In the genomic region with DNA sequence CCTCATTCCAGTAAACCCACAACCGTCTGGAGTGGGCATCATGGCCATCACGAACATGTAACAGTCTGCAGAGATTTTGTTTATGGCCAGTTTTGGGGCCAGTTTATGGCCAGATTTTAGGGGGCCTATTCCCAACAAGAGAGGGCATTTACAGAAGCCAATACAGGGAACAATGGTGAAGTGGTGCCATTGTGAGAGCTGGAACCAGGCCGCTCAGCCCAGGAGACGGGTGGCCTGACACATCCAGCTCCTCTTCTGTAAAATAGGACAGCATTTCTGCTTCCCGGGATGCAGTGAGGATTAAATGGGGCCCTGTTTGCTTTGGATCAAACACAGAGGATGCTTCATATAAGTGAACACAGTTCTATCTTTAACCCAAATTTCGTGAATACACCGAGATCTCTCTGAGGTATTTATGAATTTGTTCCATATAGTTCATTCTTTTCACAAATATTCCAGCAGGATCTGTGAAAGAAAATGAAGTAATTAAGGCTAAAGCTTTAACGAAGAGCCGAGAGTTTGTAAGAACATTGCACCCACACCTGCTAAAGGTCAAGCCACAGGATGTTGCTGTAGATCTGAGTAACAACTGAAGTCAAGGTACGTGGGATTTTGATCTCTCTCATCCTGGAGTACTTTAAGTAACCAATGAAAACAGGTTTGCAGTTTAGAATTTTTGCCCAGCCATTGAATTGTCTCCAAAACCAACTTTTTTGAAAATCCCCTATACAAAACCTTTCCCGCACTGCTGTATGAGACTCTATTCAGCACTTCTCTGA, we compare ENCODE assay signal across 17 cellular contexts. TPM values are rescaled to one million over a fixed set of nuclear protein-coding genes. Genes with fewer than 3 reads are reported as not detected.
DNase-seq lines count a peak whose midpoint lies in the region; ATAC-seq and TF ChIP-seq lines count a peak whose summit lies in the region.
"Had no signal": no experiment of that assay in that cellular context is flagged by ENCODE, and none has a peak within 500 bp of the region (broad histone marks: within the 10 kb centered on the region; RNA-seq: fewer than 3 reads in every experiment).

No MANE protein-coding gene starts in this region.

- no peak overlapping the region for H3K9ac ChIP-seq in mesendoderm (ENCODE audit: low read length)
- H3K9ac ChIP-seq: GM23248 had no signal

- no peak overlapping the region for H3K56ac ChIP-seq in mesendoderm (ENCODE audit: low read length)

- H3K4me1 ChIP-seq in mesendoderm (ENCODE audit: control insufficient read depth, low read depth, low read length) = no peaks in the 10 kb centered on the region

- H3K27ac ChIP-seq in mesendoderm (ENCODE audit: low read depth, low read length) = no peak overlapping the region
- H3K27ac ChIP-seq: GM23248 had no signal

- no peak overlapping the region for H3K18ac ChIP-seq in mesendoderm (ENCODE audit: low read length)

- peak overlapping the region; percentile 95 for H3K27ac Mint-ChIP-seq in activated CD8-positive, alpha-beta T cell treated with anti-CD3 and anti-CD28 coated beads for 36 hours
- H3K27ac Mint-ChIP-seq in effector memory CD8-positive, alpha-beta T cell = peak overlapping the region; percentile 66 to 87
- H3K27ac Mint-ChIP-seq in stimulated activated memory B cell treated with anti-CD40 and anti-IgM and Interleukin-4, amounts not matched to agents 10 μg/mL and 1 μg/mL and 100 μg/mL, for 72 hours = no peak overlapping the region
- H3K27ac Mint-ChIP-seq: memory B cell, type B pancreatic cell had no signal

- H4K8ac ChIP-seq in mesendoderm (ENCODE audit: low read depth, low read length) = no peak overlapping the region

- peak; percentile 38 to 42 for DNase-seq in activated CD4-positive, alpha-beta T cell treated with anti-CD3 and anti-CD28 coated beads for 4 hours
- DNase-seq in activated CD4-positive, alpha-beta T cell treated with anti-CD3 and anti-CD28 coated beads for 1 hour = no peak
- DNase-seq in activated CD8-positive, alpha-beta T cell treated with anti-CD3 and anti-CD28 coated beads for 36 hours = peak; percentile 85
- no peak for DNase-seq in effector memory CD8-positive, alpha-beta T cell
- DNase-seq in cardiac septum (ENCODE audit: low spot score) = no peak
- no peak for DNase-seq in NCI-H446 treated with DMSO at 0.1 percent for 48 hours (lab: John Stamatoyannopoulos, UW)
- DNase-seq in mesendoderm = no peak
- DNase-seq: GM23248, NCI-H146, NCI-H446, Right ventricle myocardium superior had no signal

- H3K79me1 ChIP-seq in mesendoderm (ENCODE audit: low read length) = no peaks in the 10 kb centered on the region

- no peak overlapping the region for H3K4me2 ChIP-seq in mesendoderm (ENCODE audit: low read length)

- H2BK120ac ChIP-seq in mesendoderm (ENCODE audit: low read depth, low read length) = no peak overlapping the region

- POLR2A ChIA-PET in activated CD8-positive, alpha-beta T cell treated with anti-CD3 and anti-CD28 coated beads for 36 hours (lab: Charles Lee) = interaction anchor here (0.8 to 1.7 kb wide), 4 partner anchors 11 to 21 kb away, joined by 3 to 6 read pairs (median 4); no protein-coding TSS in a partner anchor

- no peak overlapping the region for H3K23ac ChIP-seq in mesendoderm (ENCODE audit: low read length)

- no CpG with 5 or more reads among the region's 11 CpGs for WGBS in mesendoderm (ENCODE audit: extremely low coverage, insufficient coverage, low lambda C conversion rate)

- no peak overlapping the region for H3K4me3 ChIP-seq in mesendoderm (ENCODE audit: low read length)
- H3K4me3 ChIP-seq: GM23248 had no signal

- peak overlapping the region; percentile 65 for H3K4me3 Mint-ChIP-seq in activated CD8-positive, alpha-beta T cell treated with anti-CD3 and anti-CD28 coated beads for 36 hours
- H3K4me3 Mint-ChIP-seq in effector memory CD8-positive, alpha-beta T cell = peak overlapping the region; percentile 41 to 72
- no peak overlapping the region for H3K4me3 Mint-ChIP-seq in stimulated activated memory B cell treated with anti-CD40 and anti-IgM and Interleukin-4, amounts not matched to agents 10 μg/mL and 1 μg/mL and 100 μg/mL, for 72 hours
- H3K4me3 Mint-ChIP-seq: memory B cell, type B pancreatic cell had no signal

- H3K4ac ChIP-seq in mesendoderm (ENCODE audit: low read depth, low read length) = no peak overlapping the region

- no peak overlapping the region for H4K5ac ChIP-seq in mesendoderm (ENCODE audit: low read length)

- no peaks in the 10 kb centered on the region for H3K36me3 ChIP-seq in mesendoderm (ENCODE audit: control insufficient read depth, insufficient read depth, low read length)

- H3K4me1 Mint-ChIP-seq in activated CD8-positive, alpha-beta T cell treated with anti-CD3 and anti-CD28 coated beads for 36 hours (ENCODE audit: low read depth) = peaks cover 98% of the 10 kb centered on the region
- peaks cover 68 to 78% of the 10 kb centered on the region in 2 donors for H3K4me1 Mint-ChIP-seq in effector memory CD8-positive, alpha-beta T cell (ENCODE audit: low read depth in 2 of 2)
- H3K4me1 Mint-ChIP-seq in stimulated activated memory B cell treated with anti-CD40 and anti-IgM and Interleukin-4, amounts not matched to agents 10 μg/mL and 1 μg/mL and 100 μg/mL, for 72 hours = peaks cover 15% of the 10 kb centered on the region

- peaks cover 21% of the 10 kb centered on the region for H3K9me3 Mint-ChIP-seq in activated CD8-positive, alpha-beta T cell treated with anti-CD3 and anti-CD28 coated beads for 36 hours
- no peaks in the 10 kb centered on the region for H3K9me3 Mint-ChIP-seq in effector memory CD8-positive, alpha-beta T cell
- no peaks in the 10 kb centered on the region for H3K9me3 Mint-ChIP-seq in stimulated activated memory B cell treated with anti-CD40 and anti-IgM and Interleukin-4, amounts not matched to agents 10 μg/mL and 1 μg/mL and 100 μg/mL, for 72 hours
- H3K9me3 Mint-ChIP-seq: memory B cell, type B pancreatic cell had no signal

- intact Hi-C loops in activated CD8-positive, alpha-beta T cell treated with anti-CD3 and anti-CD28 coated beads for 36 hours (cut with micrococcal nuclease) = no loop called here
- intact Hi-C loops in cardiac septum (cut with DNase I) = no loop called here

- H2AK5ac ChIP-seq in mesendoderm (ENCODE audit: low read length) = no peak overlapping the region

- peak; percentile 55 for ATAC-seq in activated CD8-positive, alpha-beta T cell treated with anti-CD3 and anti-CD28 coated beads for 36 hours
- ATAC-seq in effector memory CD8-positive, alpha-beta T cell (replicated peaks) = no peak
- ATAC-seq in stimulated activated memory B cell treated with anti-CD40 and anti-IgM and Interleukin-4, amounts not matched to agents 10 μg/mL and 1 μg/mL and 100 μg/mL, for 72 hours = peak; percentile 73
- ATAC-seq: sciatic nerve had no signal

- peaks cover 71% of the 10 kb centered on the region for H3K36me3 Mint-ChIP-seq in activated CD8-positive, alpha-beta T cell treated with anti-CD3 and anti-CD28 coated beads for 36 hours (ENCODE audit: low read depth)
- H3K36me3 Mint-ChIP-seq in effector memory CD8-positive, alpha-beta T cell (ENCODE audit: insufficient read depth) = peaks cover 2% of the 10 kb centered on the region
- H3K36me3 Mint-ChIP-seq in stimulated activated memory B cell treated with anti-CD40 and anti-IgM and Interleukin-4, amounts not matched to agents 10 μg/mL and 1 μg/mL and 100 μg/mL, for 72 hours = no peaks in the 10 kb centered on the region
- H3K36me3 Mint-ChIP-seq: memory B cell, type B pancreatic cell had no signal

- no peaks in the 10 kb centered on the region for H3K79me2 ChIP-seq in mesendoderm (ENCODE audit: control insufficient read depth, insufficient read depth, low read length)

- TF ChIP-seq CTCF in activated CD8-positive, alpha-beta T cell treated with anti-CD3 and anti-CD28 coated beads for 36 hours (IDR thresholded peaks at IDR 0.05) = no peak

- H2BK15ac ChIP-seq in mesendoderm (replicated peaks; ENCODE audit: low read depth) = no peak overlapping the region

- CTCF ChIA-PET in activated CD8-positive, alpha-beta T cell treated with anti-CD3 and anti-CD28 coated beads for 36 hours (lab: Charles Lee) = interaction anchor here (0.8 kb wide), 1 partner anchor 105 kb away, joined by 3 read pairs; no protein-coding TSS in a partner anchor

- H2BK5ac ChIP-seq in mesendoderm (ENCODE audit: low read length) = no peak overlapping the region

- H3K27me3 Mint-ChIP-seq in activated CD8-positive, alpha-beta T cell treated with anti-CD3 and anti-CD28 coated beads for 36 hours = no peaks in the 10 kb centered on the region
- H3K27me3 Mint-ChIP-seq in effector memory CD8-positive, alpha-beta T cell = no peaks in the 10 kb centered on the region
- H3K27me3 Mint-ChIP-seq in stimulated activated memory B cell treated with anti-CD40 and anti-IgM and Interleukin-4, amounts not matched to agents 10 μg/mL and 1 μg/mL and 100 μg/mL, for 72 hours = no peaks in the 10 kb centered on the region

- H3K27me3 ChIP-seq in mesendoderm (ENCODE audit: insufficient read depth, low read length, poor library complexity) = no peaks in the 10 kb centered on the region

RNA-seq across cellular contexts. Expression of a gene that starts 14.5 kb away (rescaled TPM):
- 10 to 100 TPM; 45.4 to 48.6 TPM for total RNA-seq in activated CD8-positive, alpha-beta T cell treated with anti-CD3 and anti-CD28 coated beads for 36 hours
- total RNA-seq in cardiac septum = not detected
- polyA plus RNA-seq in mesendoderm (2013, experiment 1 of 2) = not detected
- 0.03 TPM for polyA plus RNA-seq in mesendoderm (2013, experiment 2 of 2)
- total RNA-seq: chondrocyte, GM23248, HT-29, Right ventricle myocardium superior, sciatic nerve had no signal
- polyA plus RNA-seq: GM23248 had no signal

RNA-seq across cellular contexts. Expression of a gene that starts 52.3 kb away (rescaled TPM):
- under 1 TPM; 0.83 to 0.92 TPM for total RNA-seq in activated CD8-positive, alpha-beta T cell treated with anti-CD3 and anti-CD28 coated beads for 36 hours
- 0.92 TPM for total RNA-seq in cardiac septum
- 0.08 TPM for polyA plus RNA-seq in mesendoderm (2013, experiment 1 of 2)
- 0.08 TPM for polyA plus RNA-seq in mesendoderm (2013, experiment 2 of 2)
- total RNA-seq: HT-29 had no signal
- polyA plus RNA-seq: GM23248 had no signal

Comparison
In these comparisons a context has a peak if more than half of its experiments do, and no peak if none do; other contexts are left out.
1. DNase-seq: peak in activated CD4-positive, alpha-beta T cell treated with anti-CD3 and anti-CD28 coated beads for 4 hours (2 of 2) and activated CD8-positive, alpha-beta T cell treated with anti-CD3 and anti-CD28 coated beads for 36 hours (single experiment); none in activated CD4-positive, alpha-beta T cell treated with anti-CD3 and anti-CD28 coated beads for 1 hour (single experiment), effector memory CD8-positive, alpha-beta T cell (0 of 3), cardiac septum (single experiment), NCI-H446 treated with DMSO at 0.1 percent for 48 hours (single experiment) and mesendoderm (single experiment).
2. RNA of a gene that starts 14.5 kb away (total RNA-seq): 45.4 to 48.6 TPM in activated CD8-positive, alpha-beta T cell treated with anti-CD3 and anti-CD28 coated beads for 36 hours; not detected in cardiac septum (single experiment); every median in the first group is over 10 times any median in the second.